ENCODE assay signal across 17 cellular contexts in genomic region chr4:70589785-70590184, GRCh38. TPM values are rescaled to one million over a fixed set of nuclear protein-coding genes. Genes with fewer than 3 reads are reported as not detected.
A peak's percentile ranks its signal among the peaks of the same experiment; 100 is the strongest.
DNase-seq lines count a peak whose midpoint lies in the region; ATAC-seq and TF ChIP-seq lines count a peak whose summit lies in the region.
"Had no signal": no experiment of that assay in that cellular context is flagged by ENCODE, and none has a peak within 500 bp of the region (broad histone marks: within the 10 kb centered on the region; RNA-seq: fewer than 3 reads in every experiment).

No MANE protein-coding gene starts in this region.

- H3K27ac Mint-ChIP-seq in activated T-helper 1 cell treated with anti-CD3 and anti-CD28 coated beads, Interleukin-12 subunit alpha, Interleukin-12 subunit beta, Interleukin-2, Interleukin-4 antibody, amounts not matched to agents 30 ng/mL and 10 ng/mL and 1 ng/mL, durations not matched to agents 14 hours and 24 hours and 36 hours, result no peak overlapping the region
- H3K27ac Mint-ChIP-seq: activated CD4-positive, alpha-beta memory T cell treated with anti-CD3 and anti-CD28 coated beads, Interleukin-2, amount 10 ng/mL, durations not matched to agents 7 days and 5 days; activated naive CD8-positive, alpha-beta T cell treated with anti-CD3 and anti-CD28 coated beads, Interleukin-2, amount 10 ng/mL, durations not matched to agents 7 days and 5 days; progenitor cell of endocrine pancreas had no signal

- H3K4me1 Mint-ChIP-seq in activated T-helper 1 cell treated with anti-CD3 and anti-CD28 coated beads, Interleukin-12 subunit alpha, Interleukin-12 subunit beta, Interleukin-2, Interleukin-4 antibody, amounts not matched to agents 30 ng/mL and 10 ng/mL and 1 ng/mL, durations not matched to agents 14 hours and 24 hours and 36 hours (ENCODE audit: low read depth), result no peaks in the 10 kb centered on the region
- H3K4me1 Mint-ChIP-seq: activated CD4-positive, alpha-beta memory T cell treated with anti-CD3 and anti-CD28 coated beads, Interleukin-2, amount 10 ng/mL, durations not matched to agents 7 days and 5 days; activated naive CD8-positive, alpha-beta T cell treated with anti-CD3 and anti-CD28 coated beads, Interleukin-2, amount 10 ng/mL, durations not matched to agents 7 days and 5 days had no signal

- no peaks in the 10 kb centered on the region for H3K9me3 Mint-ChIP-seq in activated T-helper 1 cell treated with anti-CD3 and anti-CD28 coated beads, Interleukin-12 subunit alpha, Interleukin-12 subunit beta, Interleukin-2, Interleukin-4 antibody, amounts not matched to agents 30 ng/mL and 10 ng/mL and 1 ng/mL, durations not matched to agents 14 hours and 24 hours and 36 hours
- H3K9me3 Mint-ChIP-seq: activated CD4-positive, alpha-beta memory T cell treated with anti-CD3 and anti-CD28 coated beads, Interleukin-2, amount 10 ng/mL, durations not matched to agents 7 days and 5 days; activated naive CD8-positive, alpha-beta T cell treated with anti-CD3 and anti-CD28 coated beads, Interleukin-2, amount 10 ng/mL, durations not matched to agents 7 days and 5 days had no signal

- peak; percentile 28 for DNase-seq in GM10266 (ENCODE audit: extremely low spot score)
- no peak for DNase-seq in activated T-helper 1 cell treated with anti-CD3 and anti-CD28 coated beads, Interleukin-12 subunit alpha, Interleukin-12 subunit beta, Interleukin-2, Interleukin-4 antibody, amounts not matched to agents 30 ng/mL and 10 ng/mL and 1 ng/mL, durations not matched to agents 14 hours and 24 hours and 36 hours (ENCODE audit: low spot score)
- no peak for DNase-seq in HT-29 (ENCODE audit: low spot score)
- DNase-seq in activated naive CD4-positive, alpha-beta T cell treated with Interleukin-2 at 50 U/mL for 16 hours, result no peak
- DNase-seq in NCI-H446 (lab: John Stamatoyannopoulos, UW), result no peak
- DNase-seq: activated CD4-positive, alpha-beta memory T cell treated with anti-CD3 and anti-CD28 coated beads, Interleukin-2, amount 10 ng/mL, durations not matched to agents 7 days and 5 days; activated naive CD8-positive, alpha-beta T cell treated with anti-CD3 and anti-CD28 coated beads, Interleukin-2, amount 10 ng/mL, durations not matched to agents 7 days and 5 days; cortex of kidney; NCI-H526 treated with DMSO at 0.1 percent for 48 hours; tibial artery had no signal

- H3K27me3 Mint-ChIP-seq in activated T-helper 1 cell treated with anti-CD3 and anti-CD28 coated beads, Interleukin-12 subunit alpha, Interleukin-12 subunit beta, Interleukin-2, Interleukin-4 antibody, amounts not matched to agents 30 ng/mL and 10 ng/mL and 1 ng/mL, durations not matched to agents 14 hours and 24 hours and 36 hours (ENCODE audit: insufficient read depth), result no peaks in the 10 kb centered on the region
- H3K27me3 Mint-ChIP-seq: activated naive CD8-positive, alpha-beta T cell treated with anti-CD3 and anti-CD28 coated beads, Interleukin-2, amount 10 ng/mL, durations not matched to agents 7 days and 5 days; progenitor cell of endocrine pancreas had no signal

- H3K4me3 Mint-ChIP-seq in activated T-helper 1 cell treated with anti-CD3 and anti-CD28 coated beads, Interleukin-12 subunit alpha, Interleukin-12 subunit beta, Interleukin-2, Interleukin-4 antibody, amounts not matched to agents 30 ng/mL and 10 ng/mL and 1 ng/mL, durations not matched to agents 14 hours and 24 hours and 36 hours, result no peak overlapping the region
- H3K4me3 Mint-ChIP-seq: activated CD4-positive, alpha-beta memory T cell treated with anti-CD3 and anti-CD28 coated beads, Interleukin-2, amount 10 ng/mL, durations not matched to agents 7 days and 5 days; activated naive CD8-positive, alpha-beta T cell treated with anti-CD3 and anti-CD28 coated beads, Interleukin-2, amount 10 ng/mL, durations not matched to agents 7 days and 5 days had no signal

- no peak for TF ChIP-seq CTCF in GM10266 (IDR thresholded peaks at IDR 0.05; ENCODE audit: control insufficient read depth, insufficient read depth, low read depth, missing control alignments)

- no peaks in the 10 kb centered on the region for H3K36me3 Mint-ChIP-seq in activated T-helper 1 cell treated with anti-CD3 and anti-CD28 coated beads, Interleukin-12 subunit alpha, Interleukin-12 subunit beta, Interleukin-2, Interleukin-4 antibody, amounts not matched to agents 30 ng/mL and 10 ng/mL and 1 ng/mL, durations not matched to agents 14 hours and 24 hours and 36 hours (ENCODE audit: low read depth)
- H3K36me3 Mint-ChIP-seq: activated naive CD8-positive, alpha-beta T cell treated with anti-CD3 and anti-CD28 coated beads, Interleukin-2, amount 10 ng/mL, durations not matched to agents 7 days and 5 days had no signal

- ATAC-seq in GM19372 (IDR thresholded peaks at IDR 0.05; ENCODE audit: low read depth, unreplicated experiment) (peak; percentile 96), HG02759 (IDR thresholded peaks at IDR 0.05; ENCODE audit: unreplicated experiment) (peak; percentile 96), HG03439 (IDR thresholded peaks at IDR 0.05; ENCODE audit: unreplicated experiment) (peak; percentile 85)

- intact Hi-C loops in activated T-helper 1 cell treated with anti-CD3 and anti-CD28 coated beads, Interleukin-12 subunit alpha, Interleukin-12 subunit beta, Interleukin-2, Interleukin-4 antibody, amounts not matched to agents 30 ng/mL and 10 ng/mL and 1 ng/mL, durations not matched to agents 14 hours and 24 hours and 36 hours (cut with micrococcal nuclease), result no loop called here

RNA-seq across cellular contexts. Expression of gene AMBN, which starts 2.3 kb away (rescaled TPM):
- total RNA-seq in activated T-helper 1 cell treated with anti-CD3 and anti-CD28 coated beads, Interleukin-12 subunit alpha, Interleukin-12 subunit beta, Interleukin-2, Interleukin-4 antibody, amounts not matched to agents 30 ng/mL and 10 ng/mL and 1 ng/mL, durations not matched to agents 14 hours and 24 hours and 36 hours, result not detected in 2 replicates
- not detected in 2 replicates for total RNA-seq in HT-29 (2014; rRNA removed; shearing (Covaris generic))
- total RNA-seq: activated CD4-positive, alpha-beta memory T cell treated with anti-CD3 and anti-CD28 coated beads, Interleukin-2, amount 10 ng/mL, durations not matched to agents 7 days and 5 days; activated naive CD8-positive, alpha-beta T cell treated with anti-CD3 and anti-CD28 coated beads, Interleukin-2, amount 10 ng/mL, durations not matched to agents 7 days and 5 days; glomerular endothelial cell; lung; progenitor cell of endocrine pancreas had no signal

RNA-seq across cellular contexts. Expression of gene ENAM, which starts 38.8 kb away (rescaled TPM):
- total RNA-seq in activated T-helper 1 cell treated with anti-CD3 and anti-CD28 coated beads, Interleukin-12 subunit alpha, Interleukin-12 subunit beta, Interleukin-2, Interleukin-4 antibody, amounts not matched to agents 30 ng/mL and 10 ng/mL and 1 ng/mL, durations not matched to agents 14 hours and 24 hours and 36 hours, result not detected in 2 replicates
- total RNA-seq in HT-29 (2014; rRNA removed; shearing (Covaris generic)), result not detected in 2 replicates
- total RNA-seq: activated CD4-positive, alpha-beta memory T cell treated with anti-CD3 and anti-CD28 coated beads, Interleukin-2, amount 10 ng/mL, durations not matched to agents 7 days and 5 days; activated naive CD8-positive, alpha-beta T cell treated with anti-CD3 and anti-CD28 coated beads, Interleukin-2, amount 10 ng/mL, durations not matched to agents 7 days and 5 days; Daoy; glomerular endothelial cell had no signal
